In genomic region chr10:1190052-1190395, GRCh38 we compare ENCODE assay signal across 22 cellular contexts.
DNase-seq lines count a peak whose midpoint lies in the region; ATAC-seq, FAIRE-seq and TF ChIP-seq lines count a peak whose summit lies in the region.
"Had no signal": no experiment of that assay in that cellular context is flagged by ENCODE, and none has a peak within 500 bp of the region (broad histone marks: within the 10 kb centered on the region; RNA-seq: fewer than 3 reads in every experiment).

No MANE protein-coding gene starts in this region.

- no peaks in the 10 kb centered on the region for H3K9me3 ChIP-seq in K562 (replicated peaks; ENCODE audit: control insufficient read depth, insufficient read depth, low read depth, low read length)
- H3K9me3 ChIP-seq: Caco-2, SK-N-SH had no signal

- no peak for ATAC-seq in K562
- ATAC-seq: CD8-positive, alpha-beta T cell had no signal

- H3K36me3 Mint-ChIP-seq in activated T-helper 2 cell treated with anti-CD3 and anti-CD28 coated beads, Interferon-gamma antibody, Interleukin-2, Interleukin-4, amounts not matched to agents 10 μg/mL and 5 μg/mL and 100 μg/mL, durations not matched to agents 14 hours and 24 hours and 36 hours (ENCODE audit: low read depth) = no peaks in the 10 kb centered on the region
- H3K36me3 Mint-ChIP-seq: CD8-positive, alpha-beta T cell had no signal

- no peaks in the 10 kb centered on the region for H3K9me1 ChIP-seq in K562 (ENCODE audit: control insufficient read depth, insufficient read depth, low read length)

- no peak for TF ChIP-seq CTCF in K562 (IDR thresholded peaks at IDR 0.05 in 2 of 3, conservative IDR thresholded peaks at IDR 0.05 in 1 of 3; ENCODE audit: insufficient read depth in 2 of 3, low read depth in 1 of 3, low read length in 3 of 3)

- no peak for TF ChIP-seq POLR2A in K562 (conservative IDR thresholded peaks at IDR 0.05)

- H3K4me1 ChIP-seq in K562 (replicated peaks in 1 of 2; ENCODE audit: control insufficient read depth in 2 of 2, insufficient read depth in 2 of 2, low read length in 2 of 2) = peaks cover 0 to 15% of the 10 kb centered on the region in 2 experiments; a peak in 3 of 5 replicates

- peaks cover 7% of the 10 kb centered on the region for H3K27me3 Mint-ChIP-seq in activated T-helper 2 cell treated with anti-CD3 and anti-CD28 coated beads, Interferon-gamma antibody, Interleukin-2, Interleukin-4, amounts not matched to agents 10 μg/mL and 5 μg/mL and 100 μg/mL, durations not matched to agents 14 hours and 24 hours and 36 hours (ENCODE audit: low read depth)

- no peak for TF ChIP-seq EP300 in K562 (IDR thresholded peaks at IDR 0.05; ENCODE audit: low read length)

- intact Hi-C loops in K562 (cut with micrococcal nuclease) (no loop called here), posterior vena cava (cut with DNase I) (no loop called here)
- intact Hi-C loops in activated T-helper 2 cell treated with anti-CD3 and anti-CD28 coated beads, Interferon-gamma antibody, Interleukin-2, Interleukin-4, amounts not matched to agents 10 μg/mL and 5 μg/mL and 100 μg/mL, durations not matched to agents 14 hours and 24 hours and 36 hours (cut with micrococcal nuclease) = no loop called here

- H3K27ac Mint-ChIP-seq in activated T-helper 2 cell treated with anti-CD3 and anti-CD28 coated beads, Interferon-gamma antibody, Interleukin-2, Interleukin-4, amounts not matched to agents 10 μg/mL and 5 μg/mL and 100 μg/mL, durations not matched to agents 14 hours and 24 hours and 36 hours = no peak overlapping the region
- H3K27ac Mint-ChIP-seq: CD8-positive, alpha-beta T cell had no signal

- no peak overlapping the region for H3K9ac ChIP-seq in K562 (ENCODE audit: insufficient read depth in 1 of 2, low read depth in 2 of 2, low read length in 2 of 2)
- H3K9ac ChIP-seq: SK-N-SH had no signal

- no peaks in the 10 kb centered on the region for H3K36me3 ChIP-seq in K562 (ENCODE audit: control insufficient read depth, insufficient read depth, low read length)

- DNase-seq in K562 (ENCODE audit: extremely low read depth in 1 of 4, low spot score in 3 of 4) (no peak), posterior vena cava (ENCODE audit: low spot score) (peak; percentile 51), urothelium cell line (ENCODE audit: low spot score) (no peak), HTR-8/SVneo (ENCODE audit: insufficient read length, low spot score) (no peak)
- no peak for DNase-seq in activated T-helper 2 cell treated with anti-CD3 and anti-CD28 coated beads, Interferon-gamma antibody, Interleukin-2, Interleukin-4, amounts not matched to agents 10 μg/mL and 5 μg/mL and 100 μg/mL, durations not matched to agents 14 hours and 24 hours and 36 hours (ENCODE audit: low spot score)
- no peak for DNase-seq in stimulated activated CD4-positive, alpha-beta T cell treated with anti-CD3 and anti-CD28 coated beads, Interleukin-4, amount 100 ng/mL, for 4 hours
- DNase-seq: C1 segment of cervical spinal cord; CD8-positive, alpha-beta T cell; GOT3; HCEC 1CT; Karpas-422; NCI-H1105; NCI-H1436 treated with DMSO at 0.1 percent for 48 hours; NCI-H187 treated with DMSO at 0.1 percent for 48 hours; NCI-H2171 treated with DMSO at 0.1 percent for 48 hours; NCI-H524 treated with DMSO at 0.1 percent for 48 hours; NCI-H774; SK-N-SH had no signal

- no peak overlapping the region for H3K4me2 ChIP-seq in K562 (ENCODE audit: insufficient read depth, low read length)
- H3K4me2 ChIP-seq: SK-N-SH had no signal

- WGBS in K562 (ENCODE audit: insufficient coverage, low coverage, missing lambda C conversion rate) = 14% methylated on average over 12 of the region's 12 CpGs

- H3K9me3 Mint-ChIP-seq in activated T-helper 2 cell treated with anti-CD3 and anti-CD28 coated beads, Interferon-gamma antibody, Interleukin-2, Interleukin-4, amounts not matched to agents 10 μg/mL and 5 μg/mL and 100 μg/mL, durations not matched to agents 14 hours and 24 hours and 36 hours = no peaks in the 10 kb centered on the region
- H3K9me3 Mint-ChIP-seq: CD8-positive, alpha-beta T cell had no signal

- BruUV-seq in K562 (replicated peaks; lab: Mats Ljungman, UMichigan) = no TSS peak

- no peak overlapping the region for H3K4me3 Mint-ChIP-seq in activated T-helper 2 cell treated with anti-CD3 and anti-CD28 coated beads, Interferon-gamma antibody, Interleukin-2, Interleukin-4, amounts not matched to agents 10 μg/mL and 5 μg/mL and 100 μg/mL, durations not matched to agents 14 hours and 24 hours and 36 hours (ENCODE audit: low read depth)
- H3K4me3 Mint-ChIP-seq: CD8-positive, alpha-beta T cell had no signal

- no peak overlapping the region for H3K4me3 ChIP-seq in K562

- in situ Hi-C loops in K562 (cut with MboI) = no loop called here

- no peak overlapping the region for H3K27ac ChIP-seq in K562 (ENCODE audit: extremely low read depth, low read depth, low read length)
- H3K27ac ChIP-seq in cingulate gyrus (ENCODE audit: low read depth, low read length) = peak overlapping the region; percentile 99
- H3K27ac ChIP-seq: HL-60 had no signal

- H3K4me1 Mint-ChIP-seq in activated T-helper 2 cell treated with anti-CD3 and anti-CD28 coated beads, Interferon-gamma antibody, Interleukin-2, Interleukin-4, amounts not matched to agents 10 μg/mL and 5 μg/mL and 100 μg/mL, durations not matched to agents 14 hours and 24 hours and 36 hours (ENCODE audit: low read depth) = peaks cover 8% of the 10 kb centered on the region

- H3K79me2 ChIP-seq in K562 (ENCODE audit: control insufficient read depth, insufficient read depth, low read length) = no peaks in the 10 kb centered on the region

- no peak for FAIRE-seq in K562 (lab: Jason Lieb, UNC)
- FAIRE-seq in urothelium cell line (lab: Jason Lieb, UNC) = no peak
- FAIRE-seq in HTR-8/SVneo (lab: Jason Lieb, UNC) = no peak
- FAIRE-seq: G401.6 had no signal

- H2AFZ ChIP-seq in K562 (ENCODE audit: low read depth, low read length) = peak overlapping the region; percentile 66

- H3K27me3 ChIP-seq in K562 (ENCODE audit: control insufficient read depth in 2 of 2, insufficient read depth in 2 of 2, low read length in 2 of 2) = peaks cover 59 to 79% of the 10 kb centered on the region in 2 experiments

- CTCF ChIA-PET in K562 (lab: Yijun Ruan, JAX; ENCODE audit: low intra/inter-chr PET ratio) = no interaction called here

- POLR2A ChIA-PET in K562 (lab: Yijun Ruan, JAX) = no interaction called here

- peaks cover 20% of the 10 kb centered on the region; the same call in 1 of the 2 replicates for H4K20me1 ChIP-seq in K562 (replicated peaks; ENCODE audit: control insufficient read depth, insufficient read depth, low read length)

- TF ChIP-seq RAD21 in K562 (CRISPR knock-in tag; conservative IDR thresholded peaks at IDR 0.05 in 1 of 2, IDR thresholded peaks at IDR 0.05 in 1 of 2) = no peak

TF ChIP-seq in K562, 482 proteins besides CTCF, POLR2A, EP300 and RAD21:
- TF ChIP-seq DIDO1 (tag; IDR thresholded peaks at IDR 0.05; ENCODE audit: low read depth) (no peak), ATF3 (IDR thresholded peaks at IDR 0.05) (no peak), ATF3 (CRISPR knock-in tag; conservative IDR thresholded peaks at IDR 0.05) (no peak), TRIM28 (IDR thresholded peaks at IDR 0.05) (no peak), CHCHD3 (CRISPR knock-in tag; IDR thresholded peaks at IDR 0.05) (no peak), FOXO4 (CRISPR knock-in tag; IDR thresholded peaks at IDR 0.05) (no peak), DPF2 (IDR thresholded peaks at IDR 0.05) (no peak), HSF4 (CRISPR knock-in tag; IDR thresholded peaks at IDR 0.05; ENCODE audit: borderline replicate concordance) (no peak)
